Comparison of ENCODE assay signal across 2 cellular contexts in genomic region chr10:93071177-93071472, GRCh38.
TF ChIP-seq lines count a peak whose summit lies in the region.

No MANE protein-coding gene starts in this region.

TF ChIP-seq in H1, 55 proteins besides CTCF, POLR2A, EP300 and RAD21:
- TF ChIP-seq SUZ12 (IDR thresholded peaks at IDR 0.05; ENCODE audit: low read length): no peak
- no peak for TF ChIP-seq CTBP2 (IDR thresholded peaks at IDR 0.05; ENCODE audit: borderline replicate concordance, insufficient read depth, insufficient read length, low read length)
- no peak for TF ChIP-seq PHF8 (conservative IDR thresholded peaks at IDR 0.05; ENCODE audit: low read depth, low read length)
- no peak for TF ChIP-seq TAF7 (optimal IDR thresholded peaks at IDR 0.05; ENCODE audit: borderline replicate concordance, low read depth, low read length)
- no peak for TF ChIP-seq KDM5A (IDR thresholded peaks at IDR 0.05; ENCODE audit: low read length)
- TF ChIP-seq RNF2 (IDR thresholded peaks at IDR 0.05; ENCODE audit: borderline replicate concordance, low read depth, low read length, missing control alignments, poor library complexity, severe bottlenecking): no peak
- no peak for TF ChIP-seq TBP (IDR thresholded peaks at IDR 0.05; ENCODE audit: low read depth, low read length)
- no peak for TF ChIP-seq CBX8 (IDR thresholded peaks at IDR 0.05; ENCODE audit: borderline replicate concordance, low read depth, low read length)
- TF ChIP-seq CHD7 (IDR thresholded peaks at IDR 0.05; ENCODE audit: insufficient replicate concordance, low read length): no peak
- no peak for TF ChIP-seq CHD2 (IDR thresholded peaks at IDR 0.05; ENCODE audit: low read length)
- TF ChIP-seq SP4 (IDR thresholded peaks at IDR 0.05; ENCODE audit: low read length): no peak

TF ChIP-seq in neural cell, 6 proteins besides CTCF, POLR2A, EP300 and RAD21:
- TF ChIP-seq MXI1 (conservative IDR thresholded peaks at IDR 0.05; ENCODE audit: poor library complexity, severe bottlenecking): no peak
- TF ChIP-seq EZH2 (IDR thresholded peaks at IDR 0.05; ENCODE audit: borderline replicate concordance, insufficient read depth, low read length, poor library complexity, severe bottlenecking): peak; percentile 57
